In the genomic region with DNA sequence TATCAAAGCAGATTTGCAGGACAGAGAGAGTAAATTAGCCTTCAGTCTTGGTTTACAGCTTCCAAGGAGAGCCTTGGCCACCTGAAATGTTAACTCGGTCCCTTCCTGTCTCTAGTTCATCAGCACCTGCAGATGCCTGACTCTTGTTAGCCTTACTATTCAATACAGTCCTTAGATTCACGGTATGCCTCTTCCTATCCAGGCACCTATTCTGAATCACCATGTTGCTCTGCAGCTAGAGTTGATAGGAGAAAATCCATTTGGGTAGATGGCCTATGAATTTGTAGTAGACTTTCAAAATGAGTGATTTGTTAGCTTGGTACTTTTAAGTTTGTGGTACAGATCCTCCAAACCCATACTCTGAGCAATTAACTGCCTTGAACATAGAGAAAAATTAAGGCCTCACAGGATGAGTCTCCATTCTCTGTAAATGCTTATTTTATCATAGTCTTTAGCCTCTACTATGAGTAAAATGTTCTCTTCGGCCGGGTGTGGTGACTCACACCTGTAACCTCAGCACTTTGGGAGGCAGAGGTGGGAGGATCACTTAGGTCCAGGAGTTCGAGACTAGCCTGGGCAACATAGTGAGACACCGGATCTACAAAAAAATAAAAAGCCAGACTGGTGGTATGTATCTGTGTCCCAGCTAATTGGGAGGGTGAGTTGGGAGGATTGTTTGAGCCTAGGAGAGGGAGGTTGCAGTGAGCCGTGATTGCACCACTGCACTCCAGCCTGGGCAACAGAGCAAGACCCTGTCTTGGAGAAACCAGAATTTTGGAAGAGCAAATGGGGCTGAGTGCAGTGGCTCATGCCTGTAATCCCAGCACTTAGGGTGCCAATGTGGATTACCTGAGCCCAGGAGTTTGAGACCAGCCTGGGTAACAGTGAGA, we compare ENCODE assay signal across 21 cellular contexts. TPM values are rescaled to one million over a fixed set of nuclear protein-coding genes. Genes with fewer than 3 reads are reported as not detected.
DNase-seq lines count a peak whose midpoint lies in the region; ATAC-seq, FAIRE-seq and TF ChIP-seq lines count a peak whose summit lies in the region.
"Had no signal": no experiment of that assay in that cellular context is flagged by ENCODE, and none has a peak within 500 bp of the region (broad histone marks: within the 10 kb centered on the region; RNA-seq: fewer than 3 reads in every experiment).

No MANE protein-coding gene starts in this region.

- H3K4me1 Mint-ChIP-seq in T-helper 17 cell: peaks cover 16% of the 10 kb centered on the region
- H3K4me1 Mint-ChIP-seq in stimulated activated naive CD8-positive, alpha-beta T cell treated with anti-CD3 and anti-CD28 coated beads, Interleukin-15, amount 100 ng/mL, for 72 hours: peaks cover 8% of the 10 kb centered on the region
- H3K4me1 Mint-ChIP-seq: immature natural killer cell; stimulated activated memory B cell treated with anti-CD40 and anti-IgM and Interleukin-4, amounts not matched to agents 10 μg/mL and 1 μg/mL and 100 μg/mL, for 72 hours had no signal

- TF ChIP-seq RAD21 in HepG2 (CRISPR knock-in tag; IDR thresholded peaks at IDR 0.05) (no peak), K562 (CRISPR knock-in tag; conservative IDR thresholded peaks at IDR 0.05 in 1 of 2, IDR thresholded peaks at IDR 0.05 in 1 of 2) (no peak)

- intact Hi-C loops in HepG2 (cut with micrococcal nuclease; ENCODE audit: unreplicated experiment) (no loop called here), right lobe of liver (cut with DNase I) (no loop called here), K562 (cut with micrococcal nuclease) (no loop called here)

- H2AFZ ChIP-seq in HepG2 (ENCODE audit: low read length) (no peak overlapping the region), K562 (ENCODE audit: low read depth, low read length) (no peak overlapping the region)

- H3K4me3 Mint-ChIP-seq in T-helper 17 cell: no peak overlapping the region
- H3K4me3 Mint-ChIP-seq in stimulated activated naive CD8-positive, alpha-beta T cell treated with anti-CD3 and anti-CD28 coated beads, Interleukin-15, amount 100 ng/mL, for 72 hours: no peak overlapping the region
- H3K4me3 Mint-ChIP-seq: immature natural killer cell; stimulated activated memory B cell treated with anti-CD40 and anti-IgM and Interleukin-4, amounts not matched to agents 10 μg/mL and 1 μg/mL and 100 μg/mL, for 72 hours had no signal

- CTCF ChIA-PET in HepG2 (lab: Yijun Ruan, JAX; ENCODE audit: low intra/inter-chr PET ratio, low total read pairs): no interaction called here
- CTCF ChIA-PET in K562 (lab: Yijun Ruan, JAX; ENCODE audit: low intra/inter-chr PET ratio): no interaction called here

- H3K79me2 ChIP-seq in HepG2 (ENCODE audit: insufficient read depth, low read length) (no peaks in the 10 kb centered on the region), K562 (ENCODE audit: control insufficient read depth, insufficient read depth, low read length) (no peaks in the 10 kb centered on the region)

- no peak overlapping the region for H3K4me3 ChIP-seq in HepG2 (replicated peaks in 1 of 3; ENCODE audit: insufficient read depth in 1 of 3, low read depth in 2 of 3, low read length in 3 of 3)
- no peak overlapping the region for H3K4me3 ChIP-seq in right lobe of liver
- no peak overlapping the region for H3K4me3 ChIP-seq in K562
- H3K4me3 ChIP-seq: GM12878, heart left ventricle, spleen, tibial nerve had no signal

- ATAC-seq in HepG2 (no peak), right lobe of liver (no peak), T-helper 17 cell (no peak), K562 (no peak), HG02610 (IDR thresholded peaks at IDR 0.05; ENCODE audit: unreplicated experiment) (no peak)
- ATAC-seq in stimulated activated naive CD8-positive, alpha-beta T cell treated with anti-CD3 and anti-CD28 coated beads, Interleukin-15, amount 100 ng/mL, for 72 hours: peak; percentile 33
- ATAC-seq: GM12878; heart left ventricle; stimulated activated memory B cell treated with anti-CD40 and anti-IgM and Interleukin-4, amounts not matched to agents 10 μg/mL and 1 μg/mL and 100 μg/mL, for 72 hours had no signal

- H3K27me3 Mint-ChIP-seq in T-helper 17 cell: no peaks in the 10 kb centered on the region
- H3K27me3 Mint-ChIP-seq in stimulated activated naive CD8-positive, alpha-beta T cell treated with anti-CD3 and anti-CD28 coated beads, Interleukin-15, amount 100 ng/mL, for 72 hours: no peaks in the 10 kb centered on the region
- H3K27me3 Mint-ChIP-seq: stimulated activated memory B cell treated with anti-CD40 and anti-IgM and Interleukin-4, amounts not matched to agents 10 μg/mL and 1 μg/mL and 100 μg/mL, for 72 hours had no signal

- BruUV-seq in HepG2 (replicated peaks; lab: Mats Ljungman, UMichigan): no TSS peak
- no TSS peak for BruUV-seq in K562 (replicated peaks; lab: Mats Ljungman, UMichigan)

- POLR2A ChIA-PET in HepG2 (lab: Yijun Ruan, JAX) (interaction anchor here (1.3 to 2.0 kb wide), 2 partner anchors 33 to 56 kb away, joined by 4 to 5 read pairs; partner anchors contain the start of genes IMMT, POLR1A and PTCD3), K562 (lab: Yijun Ruan, JAX) (interaction anchor here (1.0 to 1.7 kb wide), 4 partner anchors 10 to 56 kb away, joined by 3 to 5 read pairs (median 4); partner anchors contain the start of genes IMMT and PTCD3)

- H4K20me1 ChIP-seq in HepG2 (ENCODE audit: insufficient read depth, low read length): no peaks in the 10 kb centered on the region
- H4K20me1 ChIP-seq in K562 (replicated peaks; ENCODE audit: control insufficient read depth, insufficient read depth, low read length): no peaks in the 10 kb centered on the region

- H3K9me3 ChIP-seq in HepG2 (ENCODE audit: low read length): no peaks in the 10 kb centered on the region
- H3K9me3 ChIP-seq in right lobe of liver: no peaks in the 10 kb centered on the region
- H3K9me3 ChIP-seq in T-helper 17 cell (ENCODE audit: control insufficient read depth, low read length, poor library complexity, severe bottlenecking): no peaks in the 10 kb centered on the region
- H3K9me3 ChIP-seq in K562 (replicated peaks; ENCODE audit: control insufficient read depth, insufficient read depth, low read depth, low read length): no peaks in the 10 kb centered on the region
- H3K9me3 ChIP-seq: BE2C, heart left ventricle, spleen, tibial nerve had no signal

- H3K27ac ChIP-seq in HepG2 (ENCODE audit: extremely low read length, insufficient read depth, low read length) (no peak overlapping the region), right lobe of liver (no peak overlapping the region), K562 (ENCODE audit: extremely low read depth, low read depth, low read length) (no peak overlapping the region)
- H3K27ac ChIP-seq: heart left ventricle, spleen, tibial nerve had no signal

- no peaks in the 10 kb centered on the region for H3K9me1 ChIP-seq in K562 (ENCODE audit: control insufficient read depth, insufficient read depth, low read length)

- H3K4me1 ChIP-seq in HepG2 (ENCODE audit: insufficient read depth, low read length) (peaks cover 20% of the 10 kb centered on the region), right lobe of liver (no peaks in the 10 kb centered on the region), K562 (replicated peaks in 1 of 2; ENCODE audit: control insufficient read depth in 2 of 2, insufficient read depth in 2 of 2, low read length in 2 of 2) (no peaks in the 10 kb centered on the region)
- H3K4me1 ChIP-seq: BE2C, tibial nerve had no signal

- TF ChIP-seq CTCF in HepG2 (CRISPR knock-in tag; IDR thresholded peaks at IDR 0.05) (no peak), right lobe of liver (IDR thresholded peaks at IDR 0.05) (no peak), K562 (IDR thresholded peaks at IDR 0.05 in 2 of 3, conservative IDR thresholded peaks at IDR 0.05 in 1 of 3; ENCODE audit: insufficient read depth in 2 of 3, low read depth in 1 of 3, low read length in 3 of 3) (no peak)

- H3K4me2 ChIP-seq in HepG2 (ENCODE audit: low read depth, low read length) (no peak overlapping the region), K562 (ENCODE audit: insufficient read depth, low read length) (no peak overlapping the region)

- H3K9ac ChIP-seq in HepG2 (ENCODE audit: insufficient read depth, low read depth, low read length): no peak overlapping the region
- no peak overlapping the region for H3K9ac ChIP-seq in K562 (ENCODE audit: insufficient read depth in 1 of 2, low read depth in 2 of 2, low read length in 2 of 2)

- H3K36me3 ChIP-seq in HepG2 (replicated peaks in 1 of 2; ENCODE audit: control insufficient read depth in 1 of 2, insufficient read depth in 2 of 2, low read length in 2 of 2): peaks cover 39 to 74% of the 10 kb centered on the region in 2 experiments
- peaks cover 4 to 87% (median 38%) of the 10 kb centered on the region in 4 donors for H3K36me3 ChIP-seq in right lobe of liver
- H3K36me3 ChIP-seq in K562 (ENCODE audit: control insufficient read depth, insufficient read depth, low read length): peaks cover 95% of the 10 kb centered on the region

- H3K27me3 ChIP-seq in HepG2 (ENCODE audit: control insufficient read depth in 1 of 2, insufficient read depth in 2 of 2, low read length in 2 of 2) (no peaks in the 10 kb centered on the region), right lobe of liver (no peaks in the 10 kb centered on the region), K562 (ENCODE audit: control insufficient read depth in 2 of 2, insufficient read depth in 2 of 2, low read length in 2 of 2) (no peaks in the 10 kb centered on the region)
- H3K27me3 ChIP-seq: BE2C, heart left ventricle, spleen, tibial nerve had no signal

- in situ Hi-C loops in HepG2 (cut with HindIII; ENCODE audit: extremely low pct_ligation_motif_present, low pct_unique_long_range_greater_than_20kb) (no loop called here), K562 (cut with MboI) (no loop called here)

- DNase-seq in HepG2 (ENCODE audit: low spot score): no peak
- DNase-seq in right lobe of liver: no peak
- DNase-seq in T-helper 17 cell: no peak
- DNase-seq in K562 (ENCODE audit: extremely low read depth in 1 of 4, low spot score in 3 of 4): no peak
- no peak for DNase-seq in stimulated activated naive CD8-positive, alpha-beta T cell treated with anti-CD3 and anti-CD28 coated beads, Interleukin-15, amount 100 ng/mL, for 72 hours
- no peak for DNase-seq in NCI-H1048 (lab: John Stamatoyannopoulos, UW)
- DNase-seq: BE2C, cortex of kidney, heart left ventricle, immature natural killer cell, NCI-H1436, NCI-H2171, NCI-H526 treated with DMSO at 0.1 percent for 48 hours, nucleus accumbens, spleen had no signal

- no peaks in the 10 kb centered on the region for H3K9me3 Mint-ChIP-seq in stimulated activated naive CD8-positive, alpha-beta T cell treated with anti-CD3 and anti-CD28 coated beads, Interleukin-15, amount 100 ng/mL, for 72 hours
- H3K9me3 Mint-ChIP-seq: immature natural killer cell; stimulated activated memory B cell treated with anti-CD40 and anti-IgM and Interleukin-4, amounts not matched to agents 10 μg/mL and 1 μg/mL and 100 μg/mL, for 72 hours had no signal

- peak overlapping the region; percentile 84 for H3K27ac Mint-ChIP-seq in T-helper 17 cell
- H3K27ac Mint-ChIP-seq in stimulated activated naive CD8-positive, alpha-beta T cell treated with anti-CD3 and anti-CD28 coated beads, Interleukin-15, amount 100 ng/mL, for 72 hours: no peak overlapping the region
- H3K27ac Mint-ChIP-seq: stimulated activated memory B cell treated with anti-CD40 and anti-IgM and Interleukin-4, amounts not matched to agents 10 μg/mL and 1 μg/mL and 100 μg/mL, for 72 hours had no signal

- TF ChIP-seq EP300 in HepG2 (IDR thresholded peaks at IDR 0.05; ENCODE audit: low read depth in 2 of 2, low read length in 2 of 2) (no peak), HepG2 (CRISPR knock-in tag; IDR thresholded peaks at IDR 0.05; ENCODE audit: borderline replicate concordance) (no peak), K562 (IDR thresholded peaks at IDR 0.05; ENCODE audit: low read length) (no peak)

- TF ChIP-seq POLR2A in HepG2 (IDR thresholded peaks at IDR 0.05; ENCODE audit: insufficient read depth in 1 of 2, low read depth in 2 of 2, low read length in 2 of 2): no peak
- TF ChIP-seq POLR2A in right lobe of liver (IDR thresholded peaks at IDR 0.05): no peak
- 0 out of 2 replicates have a peak, but pooled peaks have one; percentile 24 for TF ChIP-seq POLR2A in K562 (conservative IDR thresholded peaks at IDR 0.05)

- H3K36me3 Mint-ChIP-seq in T-helper 17 cell (ENCODE audit: low read depth): peaks cover 7% of the 10 kb centered on the region

- 94% methylated on average over 7 of the region's 7 CpGs for WGBS in HepG2 (ENCODE audit: low lambda C conversion rate)
- 91% methylated on average over 6 of the region's 7 CpGs for WGBS in right lobe of liver (ENCODE audit: insufficient coverage, low coverage, low lambda C conversion rate, missing lambda C conversion rate)
- 97% methylated on average over 7 of the region's 7 CpGs for WGBS in K562 (ENCODE audit: insufficient coverage, low coverage, missing lambda C conversion rate)

- FAIRE-seq in HepG2 (lab: Jason Lieb, UNC): no peak
- no peak for FAIRE-seq in K562 (lab: Jason Lieb, UNC)
- FAIRE-seq: GM12878, H54, TTC549 had no signal

RNA-seq across cellular contexts. Expression of gene PTCD3, which starts 32.9 kb away (rescaled TPM):
- 309 and 342 TPM in 2 replicates for total RNA-seq in HepG2 (2016; rRNA removed; fragmentation: Illumina TruSeq; extraction: Trizol)
- total RNA-seq in HepG2 (2016; cell fraction: cytosol; rRNA removed; fragmentation: Illumina TruSeq; extraction: Trizol; ENCODE audit: low read depth): 71.6 and 79.2 TPM in 2 replicates
- total RNA-seq in HepG2 (2016; cell fraction: insoluble cytoplasmic fraction; rRNA removed; fragmentation: Illumina TruSeq; extraction: Trizol): 310 TPM in 2 replicates
- total RNA-seq in HepG2 (2016; cell fraction: membrane; rRNA removed; fragmentation: Illumina TruSeq; extraction: Trizol): 58.3 and 77.0 TPM in 2 replicates
- 445 and 480 TPM in 2 replicates for total RNA-seq in HepG2 (2016; cell fraction: nucleus; rRNA removed; fragmentation: Illumina TruSeq; extraction: Trizol)
- polyA plus RNA-seq in HepG2 (2011; rRNA removed): 98.5 and 124 TPM in 2 replicates
- 24.5 and 34.9 TPM in 2 replicates for polyA plus RNA-seq in HepG2 (2011; cell fraction: cytosol; rRNA removed)
- polyA plus RNA-seq in HepG2 (2011; cell fraction: nucleus; rRNA removed): 236 and 278 TPM in 2 replicates
- polyA plus RNA-seq in HepG2 (2012): 66.3 and 99.3 TPM in 2 replicates
- 8.5 and 10.5 TPM in 2 replicates for polyA plus RNA-seq in HepG2 (2016; cell fraction: cytosol; fragmentation: Illumina TruSeq; extraction: Trizol; ENCODE audit: low read depth)
- polyA plus RNA-seq in HepG2 (2016; cell fraction: insoluble cytoplasmic fraction; fragmentation: Illumina TruSeq; extraction: Trizol; ENCODE audit: low read depth): 166 and 170 TPM in 2 replicates
- polyA plus RNA-seq in HepG2 (2016; cell fraction: membrane; fragmentation: Illumina TruSeq; extraction: Trizol; ENCODE audit: low read depth): 10.8 and 14.6 TPM in 2 replicates
- 350 and 370 TPM in 2 replicates for polyA plus RNA-seq in HepG2 (2016; cell fraction: nucleus; fragmentation: Illumina TruSeq; extraction: Trizol; ENCODE audit: insufficient read depth, low read depth)
- polyA minus RNA-seq in HepG2 (2011; rRNA and poly(A)+ RNA removed; ENCODE audit: low replicate concordance): 87.7 and 177 TPM in 2 replicates
- 91.6 and 159 TPM in 2 replicates for polyA minus RNA-seq in HepG2 (2011; cell fraction: cytosol; rRNA and poly(A)+ RNA removed)
- 941 and 2,119 TPM in 2 replicates for polyA minus RNA-seq in HepG2 (2011; cell fraction: nucleus; rRNA and poly(A)+ RNA removed)
- total RNA-seq in right lobe of liver: 10 to 100 TPM; 47.6 to 68.2 (median 56.1) TPM
- 100 to 1,000 TPM; 111 to 142 TPM for total RNA-seq in T-helper 17 cell
- total RNA-seq in K562 (2011; cell fraction: chromatin; rRNA removed; ENCODE audit: low replicate concordance): 420 and 873 TPM in 2 replicates
- 222 and 276 TPM in 2 replicates for total RNA-seq in K562 (2011; cell fraction: nucleolus; rRNA removed)
- 323 and 328 TPM in 2 replicates for total RNA-seq in K562 (2011; cell fraction: nucleoplasm; rRNA removed)
- 122 and 131 TPM in 2 replicates for total RNA-seq in K562 (2014; rRNA removed)
- 222 and 238 TPM in 2 replicates for total RNA-seq in K562 (2014; rRNA removed; fragmentation: Illumina TruSeq; extraction: Trizol)
- 220 and 225 TPM in 2 replicates for total RNA-seq in K562 (2015; rRNA removed; fragmentation: Illumina TruSeq; extraction: Trizol)
- 172 and 177 TPM in 2 replicates for total RNA-seq in K562 (2021)
- 122 and 241 TPM in 2 replicates for polyA plus RNA-seq in K562 (2011; rRNA removed)
- 32.2 and 38.8 TPM in 2 replicates for polyA plus RNA-seq in K562 (2011; cell fraction: cytosol; rRNA removed)
- polyA plus RNA-seq in K562 (2011; cell fraction: nucleus; rRNA removed): 408 and 456 TPM in 2 replicates
- polyA plus RNA-seq in K562 (2012): 63.2 and 72.9 TPM in 2 replicates
- 152 and 176 TPM in 2 replicates for polyA plus RNA-seq in K562 (2014; fragmentation: Illumina TruSeq; extraction: Trizol)
- 100 to 1,000 TPM in 1 of 2 experiments, 10 to 100 TPM in 1; 65.2 to 116 TPM for polyA plus RNA-seq in K562 (2014; fragmentation: Nextera tagmentation; extraction: Ambion mirVana)
- 139 and 163 TPM in 2 replicates for polyA plus RNA-seq in K562 (2014; rRNA removed)
- 340 and 367 TPM in 2 replicates for polyA minus RNA-seq in K562 (2011; rRNA and poly(A)+ RNA removed)
- 64.4 and 96.0 TPM in 2 replicates for polyA minus RNA-seq in K562 (2011; cell fraction: cytosol; rRNA and poly(A)+ RNA removed)
- 967 and 986 TPM in 2 replicates for polyA minus RNA-seq in K562 (2011; cell fraction: nucleus; rRNA and poly(A)+ RNA removed)

RNA-seq across cellular contexts. Expression of gene POLR1A, which starts 33.3 kb away (rescaled TPM):
- total RNA-seq in HepG2 (2016; rRNA removed; fragmentation: Illumina TruSeq; extraction: Trizol) (39.9 and 61.1 TPM in 2 replicates), right lobe of liver (10 to 100 TPM; 12.5 to 19.7 (median 14.4) TPM), T-helper 17 cell (10 to 100 TPM; 17.7 to 19.2 TPM), K562 (2014; rRNA removed) (21.8 and 25.4 TPM in 2 replicates), K562 (2014; rRNA removed; fragmentation: Illumina TruSeq; extraction: Trizol) (33.5 and 34.4 TPM in 2 replicates), K562 (2015; rRNA removed; fragmentation: Illumina TruSeq; extraction: Trizol) (25.0 and 26.0 TPM in 2 replicates), K562 (2021) (62.6 and 72.1 TPM in 2 replicates)
- 4.1 and 4.4 TPM in 2 replicates for total RNA-seq in HepG2 (2016; cell fraction: cytosol; rRNA removed; fragmentation: Illumina TruSeq; extraction: Trizol; ENCODE audit: low read depth)
- 41.0 and 46.9 TPM in 2 replicates for total RNA-seq in HepG2 (2016; cell fraction: insoluble cytoplasmic fraction; rRNA removed; fragmentation: Illumina TruSeq; extraction: Trizol)
- total RNA-seq in HepG2 (2016; cell fraction: membrane; rRNA removed; fragmentation: Illumina TruSeq; extraction: Trizol): 11.5 and 14.0 TPM in 2 replicates
- 44.7 and 47.5 TPM in 2 replicates for total RNA-seq in HepG2 (2016; cell fraction: nucleus; rRNA removed; fragmentation: Illumina TruSeq; extraction: Trizol)
- polyA plus RNA-seq in HepG2 (2011; rRNA removed) (6.5 and 7.2 TPM in 2 replicates), K562 (2011; rRNA removed) (8.9 and 13.3 TPM in 2 replicates), K562 (2014; fragmentation: Illumina TruSeq; extraction: Trizol) (28.6 and 34.7 TPM in 2 replicates), K562 (2014; fragmentation: Nextera tagmentation; extraction: Ambion mirVana) (1 to 10 TPM; 3.0 to 8.2 TPM), K562 (2014; rRNA removed) (14.1 and 14.7 TPM in 2 replicates)
- polyA plus RNA-seq in HepG2 (2011; cell fraction: cytosol; rRNA removed): 4.2 and 4.6 TPM in 2 replicates
- 13.7 and 16.1 TPM in 2 replicates for polyA plus RNA-seq in HepG2 (2011; cell fraction: nucleus; rRNA removed)
- polyA plus RNA-seq in HepG2 (2012): 13.5 and 22.6 TPM in 2 replicates
- polyA plus RNA-seq in HepG2 (2016; cell fraction: cytosol; fragmentation: Illumina TruSeq; extraction: Trizol; ENCODE audit: low read depth): 1.0 TPM in 2 replicates
- 14.6 and 20.3 TPM in 2 replicates for polyA plus RNA-seq in HepG2 (2016; cell fraction: insoluble cytoplasmic fraction; fragmentation: Illumina TruSeq; extraction: Trizol; ENCODE audit: low read depth)
- polyA plus RNA-seq in HepG2 (2016; cell fraction: membrane; fragmentation: Illumina TruSeq; extraction: Trizol; ENCODE audit: low read depth): 2.5 and 3.0 TPM in 2 replicates
- polyA plus RNA-seq in HepG2 (2016; cell fraction: nucleus; fragmentation: Illumina TruSeq; extraction: Trizol; ENCODE audit: insufficient read depth, low read depth): 26.2 and 30.4 TPM in 2 replicates
- 21.9 and 31.1 TPM in 2 replicates for polyA minus RNA-seq in HepG2 (2011; rRNA and poly(A)+ RNA removed; ENCODE audit: low replicate concordance)
- 18.7 and 22.5 TPM in 2 replicates for polyA minus RNA-seq in HepG2 (2011; cell fraction: cytosol; rRNA and poly(A)+ RNA removed)
- 50.6 and 72.4 TPM in 2 replicates for polyA minus RNA-seq in HepG2 (2011; cell fraction: nucleus; rRNA and poly(A)+ RNA removed)
- total RNA-seq in K562 (2011; cell fraction: chromatin; rRNA removed; ENCODE audit: low replicate concordance): 142 and 172 TPM in 2 replicates
- 42.9 and 54.9 TPM in 2 replicates for total RNA-seq in K562 (2011; cell fraction: nucleolus; rRNA removed)
- 56.0 and 72.4 TPM in 2 replicates for total RNA-seq in K562 (2011; cell fraction: nucleoplasm; rRNA removed)
- polyA plus RNA-seq in K562 (2011; cell fraction: cytosol; rRNA removed): 4.9 and 10.6 TPM in 2 replicates
- 14.6 and 27.4 TPM in 2 replicates for polyA plus RNA-seq in K562 (2011; cell fraction: nucleus; rRNA removed)
- 13.3 and 47.8 TPM in 2 replicates for polyA plus RNA-seq in K562 (2012)
- polyA minus RNA-seq in K562 (2011; rRNA and poly(A)+ RNA removed): 25.3 and 41.6 TPM in 2 replicates
- polyA minus RNA-seq in K562 (2011; cell fraction: cytosol; rRNA and poly(A)+ RNA removed): 30.3 and 46.2 TPM in 2 replicates
- polyA minus RNA-seq in K562 (2011; cell fraction: nucleus; rRNA and poly(A)+ RNA removed): 24.5 and 33.4 TPM in 2 replicates

RNA-seq across cellular contexts. Expression of gene IMMT, which starts 56.3 kb away (rescaled TPM):
- 119 and 174 TPM in 2 replicates for total RNA-seq in HepG2 (2016; rRNA removed; fragmentation: Illumina TruSeq; extraction: Trizol)
- total RNA-seq in HepG2 (2016; cell fraction: cytosol; rRNA removed; fragmentation: Illumina TruSeq; extraction: Trizol; ENCODE audit: low read depth): 15.3 and 18.4 TPM in 2 replicates
- total RNA-seq in HepG2 (2016; cell fraction: insoluble cytoplasmic fraction; rRNA removed; fragmentation: Illumina TruSeq; extraction: Trizol): 120 and 173 TPM in 2 replicates
- total RNA-seq in HepG2 (2016; cell fraction: membrane; rRNA removed; fragmentation: Illumina TruSeq; extraction: Trizol): 33.8 and 38.5 TPM in 2 replicates
- 77.7 and 86.2 TPM in 2 replicates for total RNA-seq in HepG2 (2016; cell fraction: nucleus; rRNA removed; fragmentation: Illumina TruSeq; extraction: Trizol)
- polyA plus RNA-seq in HepG2 (2011; rRNA removed): 52.3 and 63.5 TPM in 2 replicates
- polyA plus RNA-seq in HepG2 (2011; cell fraction: cytosol; rRNA removed): 44.9 and 51.8 TPM in 2 replicates
- polyA plus RNA-seq in HepG2 (2011; cell fraction: nucleus; rRNA removed): 33.6 and 36.1 TPM in 2 replicates
- 82.6 and 99.8 TPM in 2 replicates for polyA plus RNA-seq in HepG2 (2012)
- polyA plus RNA-seq in HepG2 (2016; cell fraction: cytosol; fragmentation: Illumina TruSeq; extraction: Trizol; ENCODE audit: low read depth): 12.7 and 14.4 TPM in 2 replicates
- polyA plus RNA-seq in HepG2 (2016; cell fraction: insoluble cytoplasmic fraction; fragmentation: Illumina TruSeq; extraction: Trizol; ENCODE audit: low read depth): 192 and 195 TPM in 2 replicates
- 23.3 and 29.6 TPM in 2 replicates for polyA plus RNA-seq in HepG2 (2016; cell fraction: membrane; fragmentation: Illumina TruSeq; extraction: Trizol; ENCODE audit: low read depth)
- 110 TPM in 2 replicates for polyA plus RNA-seq in HepG2 (2016; cell fraction: nucleus; fragmentation: Illumina TruSeq; extraction: Trizol; ENCODE audit: insufficient read depth, low read depth)
- 58.1 and 76.7 TPM in 2 replicates for polyA minus RNA-seq in HepG2 (2011; rRNA and poly(A)+ RNA removed; ENCODE audit: low replicate concordance)
- 66.1 and 82.3 TPM in 2 replicates for polyA minus RNA-seq in HepG2 (2011; cell fraction: cytosol; rRNA and poly(A)+ RNA removed)
- polyA minus RNA-seq in HepG2 (2011; cell fraction: nucleus; rRNA and poly(A)+ RNA removed): 88.0 and 90.4 TPM in 2 replicates
- 10 to 100 TPM; 48.9 to 56.9 (median 52.5) TPM for total RNA-seq in right lobe of liver
- total RNA-seq in T-helper 17 cell: 10 to 100 TPM; 57.8 to 61.3 TPM
- total RNA-seq in K562 (2011; cell fraction: chromatin; rRNA removed; ENCODE audit: low replicate concordance): 126 and 186 TPM in 2 replicates
- total RNA-seq in K562 (2011; cell fraction: nucleolus; rRNA removed): 67.8 and 69.7 TPM in 2 replicates
- 91.2 and 93.2 TPM in 2 replicates for total RNA-seq in K562 (2011; cell fraction: nucleoplasm; rRNA removed)
- total RNA-seq in K562 (2014; rRNA removed): 117 and 121 TPM in 2 replicates
- 136 and 150 TPM in 2 replicates for total RNA-seq in K562 (2014; rRNA removed; fragmentation: Illumina TruSeq; extraction: Trizol)
- total RNA-seq in K562 (2015; rRNA removed; fragmentation: Illumina TruSeq; extraction: Trizol): 113 and 119 TPM in 2 replicates
- 154 and 160 TPM in 2 replicates for total RNA-seq in K562 (2021)
- polyA plus RNA-seq in K562 (2011; rRNA removed): 84.5 and 140 TPM in 2 replicates
- polyA plus RNA-seq in K562 (2011; cell fraction: cytosol; rRNA removed): 58.0 and 63.5 TPM in 2 replicates
- polyA plus RNA-seq in K562 (2011; cell fraction: nucleus; rRNA removed): 45.7 and 56.5 TPM in 2 replicates
- polyA plus RNA-seq in K562 (2012): 116 and 117 TPM in 2 replicates
- polyA plus RNA-seq in K562 (2014; fragmentation: Illumina TruSeq; extraction: Trizol): 146 and 184 TPM in 2 replicates
- polyA plus RNA-seq in K562 (2014; fragmentation: Nextera tagmentation; extraction: Ambion mirVana): 100 to 1,000 TPM; 153 to 294 TPM
- 138 and 150 TPM in 2 replicates for polyA plus RNA-seq in K562 (2014; rRNA removed)
- 120 and 149 TPM in 2 replicates for polyA minus RNA-seq in K562 (2011; rRNA and poly(A)+ RNA removed)
- polyA minus RNA-seq in K562 (2011; cell fraction: cytosol; rRNA and poly(A)+ RNA removed): 57.3 and 73.7 TPM in 2 replicates
- polyA minus RNA-seq in K562 (2011; cell fraction: nucleus; rRNA and poly(A)+ RNA removed): 37.7 and 46.2 TPM in 2 replicates

Comparison
In these comparisons a context has a peak if more than half of its experiments do, and no peak if none do; other contexts are left out.
1. Of the 241 proteins assayed by ChIP-seq in both HepG2 and K562: peak only in HepG2: RBM22; only in K562: POLR2A; in both: ZNF121; in neither: 238.